Comparison of ENCODE assay signal across 8 cellular contexts in the genomic region with DNA sequence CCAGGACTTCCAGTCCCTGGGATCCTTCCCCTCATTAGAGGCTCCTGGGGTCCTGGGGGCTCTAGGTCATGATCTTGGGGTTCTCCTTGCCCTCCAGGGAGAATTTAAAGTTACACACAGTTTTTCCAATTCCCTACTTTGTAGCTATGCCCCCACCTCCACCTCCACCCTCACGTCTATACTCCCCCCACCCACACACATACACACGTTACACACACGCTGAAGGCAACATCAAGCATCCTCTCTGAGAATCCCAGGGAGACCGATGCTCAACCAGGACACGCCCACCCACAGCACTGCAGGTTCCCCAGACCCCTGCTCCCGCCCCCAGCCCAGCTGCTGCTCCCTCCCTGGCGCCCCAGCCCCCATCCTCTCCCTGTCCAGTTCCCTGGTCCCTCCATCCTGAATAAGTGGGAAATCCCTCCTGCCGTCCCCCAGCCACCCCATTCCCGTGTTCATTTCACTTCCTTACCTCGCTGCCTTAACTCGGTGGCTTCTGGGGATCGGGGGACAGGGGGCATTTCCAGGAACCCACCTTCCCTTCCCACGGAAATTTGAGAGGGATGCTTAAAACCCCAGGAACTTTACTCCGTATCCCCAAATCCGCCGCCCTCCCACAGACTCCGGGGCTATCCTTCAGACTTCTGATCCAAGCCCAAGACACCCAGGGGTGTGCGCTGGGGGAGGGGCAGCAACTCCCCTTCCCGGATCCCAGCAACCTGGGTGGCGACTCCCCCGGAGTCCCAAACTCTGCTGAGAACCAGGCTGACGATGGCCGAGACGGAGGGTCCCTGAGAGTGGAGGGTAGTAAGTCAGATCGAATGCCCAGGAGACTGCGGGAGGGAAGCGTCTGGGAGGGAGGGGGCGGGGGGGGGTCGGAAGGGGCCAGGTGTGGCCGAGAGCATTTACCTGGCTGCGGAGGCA. TPM values are rescaled to one million over a fixed set of nuclear protein-coding genes. Genes with fewer than 3 reads are reported as not detected.
DNase-seq lines count a peak whose midpoint lies in the region; ATAC-seq and TF ChIP-seq lines count a peak whose summit lies in the region.

No MANE protein-coding gene starts in this region.

- CTCF ChIA-PET in OCI-LY7 (lab: Charles Lee; ENCODE audit: unreplicated experiment): no interaction called here

- H4K20me1 ChIP-seq in OCI-LY7 (ENCODE audit: insufficient read depth, low read length): no peaks in the 10 kb centered on the region

- TF ChIP-seq CTCF in fibroblast of the aortic adventitia (IDR thresholded peaks at IDR 0.05; ENCODE audit: insufficient read depth, low read length) (no peak), prostate gland (IDR thresholded peaks at IDR 0.05) (no peak), OCI-LY7 (conservative IDR thresholded peaks at IDR 0.05; ENCODE audit: low read length) (no peak)

- no peaks in the 10 kb centered on the region for H3K9me3 ChIP-seq in SK-N-MC (ENCODE audit: low read depth, low read length)
- no peaks in the 10 kb centered on the region for H3K9me3 ChIP-seq in prostate gland
- H3K9me3 ChIP-seq in OCI-LY7 (ENCODE audit: low read length): no peaks in the 10 kb centered on the region

- peak overlapping the region; percentile 78 for H3K9ac ChIP-seq in SK-N-MC (ENCODE audit: insufficient read length)

- H3K27ac ChIP-seq in SK-N-MC (peak overlapping the region; percentile 93), prostate gland (peak overlapping the region; percentile 55 to 63), OCI-LY7 (ENCODE audit: low read depth, low read length, poor library complexity, severe bottlenecking) (no peak overlapping the region)

- DNase-seq in GM03348 (ENCODE audit: low spot score) (peak; percentile 51), SK-N-MC (ENCODE audit: low read depth, low spot score) (no peak), fibroblast of the aortic adventitia (ENCODE audit: low read depth) (no peak), prostate gland (ENCODE audit: low spot score) (no peak), OCI-LY7 (ENCODE audit: low spot score) (no peak), left colon (no peak)
- no peak for DNase-seq in stimulated activated CD4-positive, alpha-beta T cell treated with anti-CD3 and anti-CD28 coated beads, Interleukin-2, amount 100 ng/mL, for 24 hours

- no peaks in the 10 kb centered on the region for H3K27me3 ChIP-seq in prostate gland (replicated peaks; ENCODE audit: insufficient read depth)

- H3K9me2 ChIP-seq in OCI-LY7 (ENCODE audit: insufficient read depth, low read length): no peaks in the 10 kb centered on the region

- H3K36me3 ChIP-seq in SK-N-MC (ENCODE audit: insufficient read depth, low read length): peaks cover 8% of the 10 kb centered on the region
- no peaks in the 10 kb centered on the region for H3K36me3 ChIP-seq in prostate gland
- no peaks in the 10 kb centered on the region for H3K36me3 ChIP-seq in OCI-LY7 (ENCODE audit: insufficient read depth, low read length)

- 10% methylated on average over 30 of the region's 31 CpGs for WGBS in prostate gland

- intact Hi-C loops in prostate gland (cut with DNase I) (no loop called here), OCI-LY7 (cut with micrococcal nuclease; ENCODE audit: unreplicated experiment) (no loop called here), left colon (cut with DNase I, micrococcal nuclease) (no loop called here)

- no TSS peak for BruUV-seq in OCI-LY7 (replicated peaks; lab: Mats Ljungman, UMichigan)

- H3K79me2 ChIP-seq in OCI-LY7 (ENCODE audit: insufficient read depth, low read depth, low read length): no peaks in the 10 kb centered on the region

- H2AFZ ChIP-seq in OCI-LY7 (ENCODE audit: low read length): no peak overlapping the region

- no peak overlapping the region for H3K4me2 ChIP-seq in OCI-LY7 (ENCODE audit: low read length)

- POLR2A ChIA-PET in OCI-LY7 (lab: Charles Lee): interaction anchor here (0.6 kb wide), 1 partner anchor 904 kb away, joined by 3 read pairs; no protein-coding TSS in a partner anchor

- H3K4me3 ChIP-seq in SK-N-MC: peak overlapping the region; percentile 91
- peak overlapping the region; percentile 80 for H3K4me3 ChIP-seq in fibroblast of the aortic adventitia (ENCODE audit: low read depth, low read length)
- H3K4me3 ChIP-seq in prostate gland: peak overlapping the region; percentile 40 to 47
- no peak overlapping the region for H3K4me3 ChIP-seq in OCI-LY7 (ENCODE audit: low read depth, low read length, poor library complexity, severe bottlenecking)

- TF ChIP-seq POLR2A in prostate gland (IDR thresholded peaks at IDR 0.05): no peak

- H3K4me1 ChIP-seq in prostate gland (replicated peaks) (no peaks in the 10 kb centered on the region), OCI-LY7 (ENCODE audit: insufficient read depth, low read length, poor library complexity, severe bottlenecking) (no peaks in the 10 kb centered on the region)

- ATAC-seq in HG03565 (IDR thresholded peaks at IDR 0.05; ENCODE audit: unreplicated experiment) (no peak), left colon (no peak)

RNA-seq across cellular contexts. Expression of a gene that starts 6.7 kb away (rescaled TPM):
- total RNA-seq in fibroblast of the aortic adventitia (ENCODE audit: low replicate concordance) (54.5 and 116 TPM in 2 replicates), prostate gland (100 to 1,000 TPM; 238 to 659 TPM), OCI-LY7 (2022) (not detected in 2 replicates), left colon (100 to 1,000 TPM in 1 of 2 donors, 10 to 100 TPM in 1; 27.8 to 149 TPM)
- total RNA-seq in OCI-LY7 (2014; rRNA removed; shearing (Covaris generic)): not detected in 2 replicates

RNA-seq across cellular contexts. Expression of a gene that starts 59.6 kb away (rescaled TPM):
- not detected in 2 replicates for total RNA-seq in fibroblast of the aortic adventitia (ENCODE audit: low replicate concordance)
- total RNA-seq in prostate gland: under 1 TPM; 0.11 to 0.27 TPM
- not detected in 2 replicates for total RNA-seq in OCI-LY7 (2014; rRNA removed; shearing (Covaris generic))
- total RNA-seq in OCI-LY7 (2022): not detected in 2 replicates
- under 1 TPM; 0.28 to 0.76 TPM for total RNA-seq in left colon

Comparison
In these comparisons a context has a peak if more than half of its experiments do, and no peak if none do; other contexts are left out.
1. RNA of a gene that starts 6.7 kb away (total RNA-seq): 238 to 659 TPM in prostate gland, 27.8 to 149 TPM in left colon and 54.5 to 116 TPM in fibroblast of the aortic adventitia; not detected in OCI-LY7; every median in the first group is over 10 times any median in the second.